In genomic region chr3:128619146-128619890, GRCh38 we compare ENCODE assay signal across 8 cellular contexts. TPM values are rescaled to one million over a fixed set of nuclear protein-coding genes. Genes with fewer than 3 reads are reported as not detected.
A peak's percentile ranks its signal among the peaks of the same experiment; 100 is the strongest.
DNase-seq lines count a peak whose midpoint lies in the region; ATAC-seq and TF ChIP-seq lines count a peak whose summit lies in the region.

No MANE protein-coding gene starts in this region.

- peaks cover 17% of the 10 kb centered on the region for H3K4me1 Mint-ChIP-seq in mesothelial cell of epicardium

- ATAC-seq in GM21367 (IDR thresholded peaks at IDR 0.05; ENCODE audit: unreplicated experiment) (no peak), Right ventricle myocardium superior (ENCODE audit: poor library complexity) (no peak), GM18861 (IDR thresholded peaks at IDR 0.05; ENCODE audit: unreplicated experiment) (no peak)

- H3K4me3 Mint-ChIP-seq in mesothelial cell of epicardium, result peak overlapping the region; percentile 89

- intact Hi-C loops in Right ventricle myocardium superior (cut with DNase I), result no loop called here

- H3K9ac ChIP-seq in BLaER1, result peak overlapping the region; percentile 96; the same call in 1 of the 2 replicates

- peak overlapping the region; percentile 96; the same call in 1 of the 2 replicates for H3K4me3 ChIP-seq in BLaER1
- peak overlapping the region; percentile 98 for H3K4me3 ChIP-seq in LNCaP clone FGC (ENCODE audit: low read depth, low read length)

- no peaks in the 10 kb centered on the region for H3K27me3 ChIP-seq in BLaER1

- peaks cover 56% of the 10 kb centered on the region for H3K36me3 ChIP-seq in BLaER1

- peaks cover 24% of the 10 kb centered on the region for H3K36me3 Mint-ChIP-seq in mesothelial cell of epicardium

- H3K9me3 Mint-ChIP-seq in mesothelial cell of epicardium, result no peaks in the 10 kb centered on the region

- no peak overlapping the region for H3K27ac ChIP-seq in BLaER1

- peak overlapping the region; percentile 97 for H3K4me2 ChIP-seq in BLaER1

- H3K4me1 ChIP-seq in BLaER1, result peaks cover 24% of the 10 kb centered on the region

- TF ChIP-seq CTCF in LNCaP clone FGC (IDR thresholded peaks at IDR 0.05; ENCODE audit: control insufficient read depth, extremely low read depth, insufficient read depth) (no peak), mesothelial cell of epicardium (IDR thresholded peaks at IDR 0.05; ENCODE audit: unreplicated experiment) (no peak)

- no peaks in the 10 kb centered on the region for H3K9me3 ChIP-seq in BLaER1

- no peaks in the 10 kb centered on the region for H3K27me3 Mint-ChIP-seq in mesothelial cell of epicardium (ENCODE audit: low read depth)

- peaks cover 43% of the 10 kb centered on the region for H4K20me1 ChIP-seq in BLaER1

- DNase-seq in LNCaP clone FGC (ENCODE audit: low read depth) (no peak), amniotic epithelial cell (ENCODE audit: low read depth) (peak; percentile 97), mesothelial cell of epicardium (ENCODE audit: low spot score in 2 of 2, unreplicated experiment in 2 of 2) (no peak), Right ventricle myocardium superior (no peak), SHP77 treated with DMSO at 0.1 percent for 48 hours (lab: John Stamatoyannopoulos, UW) (no peak)

- peak overlapping the region; percentile 91 for H3K27ac Mint-ChIP-seq in mesothelial cell of epicardium

RNA-seq across cellular contexts. Expression of gene RPN1, which starts 31.3 kb away (rescaled TPM):
- 146 to 149 TPM (median 148 TPM) in 3 replicates for total RNA-seq in mesothelial cell of epicardium
- 96.8 TPM for total RNA-seq in Right ventricle myocardium superior
